Comparison of ENCODE assay signal across 11 cellular contexts in genomic region chr10:119022846-119023552, GRCh38. TPM values are rescaled to one million over a fixed set of nuclear protein-coding genes. Genes with fewer than 3 reads are reported as not detected.
A peak's percentile ranks its signal among the peaks of the same experiment; 100 is the strongest.
DNase-seq lines count a peak whose midpoint lies in the region; ATAC-seq and TF ChIP-seq lines count a peak whose summit lies in the region.
"Had no signal": no experiment of that assay in that cellular context is flagged by ENCODE, and none has a peak within 500 bp of the region (broad histone marks: within the 10 kb centered on the region; RNA-seq: fewer than 3 reads in every experiment).

No MANE protein-coding gene starts in this region.

- no peak overlapping the region for H3K27ac ChIP-seq in brain microvascular endothelial cell
- H3K27ac ChIP-seq: cardiac muscle cell had no signal

- H3K27me3 ChIP-seq in brain microvascular endothelial cell (replicated peaks), result no peaks in the 10 kb centered on the region
- H3K27me3 ChIP-seq in Caco-2 (replicated peaks; ENCODE audit: control insufficient read depth, insufficient read depth, low read length), result no peaks in the 10 kb centered on the region
- H3K27me3 ChIP-seq: cardiac muscle cell had no signal

- CTCF ChIA-PET in Caco-2 (lab: Charles Lee), result no interaction called here

- H3K4me3 ChIP-seq in brain microvascular endothelial cell (ENCODE audit: low read depth, low read length) (no peak overlapping the region), Caco-2 (ENCODE audit: low read depth, low read length) (no peak overlapping the region)
- H3K4me3 ChIP-seq: cardiac muscle cell had no signal

- H3K4me1 ChIP-seq in Caco-2, result no peaks in the 10 kb centered on the region

- BruUV-seq in Caco-2 (replicated peaks; lab: Mats Ljungman, UMichigan), result no TSS peak

- peaks cover 6% of the 10 kb centered on the region for H3K4me1 Mint-ChIP-seq in Caco-2 (ENCODE audit: low read depth, unreplicated experiment)

- in situ Hi-C loops in brain microvascular endothelial cell (cut with HindIII; ENCODE audit: low pct_ligation_motif_present, low sequenced_read_pairs), result no loop called here

- no peaks in the 10 kb centered on the region for H3K9me3 Mint-ChIP-seq in Caco-2 (ENCODE audit: unreplicated experiment)

- intact Hi-C loops in Caco-2 (cut with micrococcal nuclease; ENCODE audit: unreplicated experiment), result no loop called here

- no peak for TF ChIP-seq CTCF in brain microvascular endothelial cell (IDR thresholded peaks at IDR 0.05; ENCODE audit: low read depth, low read length, missing control alignments)
- no peak for TF ChIP-seq CTCF in Caco-2 (IDR thresholded peaks at IDR 0.05; ENCODE audit: insufficient read depth in 1 of 2, low read depth in 1 of 2, low read length in 1 of 2, severe bottlenecking in 1 of 2, unreplicated experiment in 1 of 2)

- ATAC-seq in HG03280 (IDR thresholded peaks at IDR 0.05; ENCODE audit: unreplicated experiment), result no peak
- ATAC-seq in GM19324 (IDR thresholded peaks at IDR 0.05; ENCODE audit: low FRiP score, unreplicated experiment), result no peak

- H3K9me3 ChIP-seq in Caco-2, result no peaks in the 10 kb centered on the region

- H3K36me3 Mint-ChIP-seq in Caco-2 (ENCODE audit: insufficient read depth, unreplicated experiment), result no peaks in the 10 kb centered on the region

- no peaks in the 10 kb centered on the region for H3K27me3 Mint-ChIP-seq in Caco-2 (ENCODE audit: insufficient read depth, unreplicated experiment)

- no peaks in the 10 kb centered on the region for H3K36me3 ChIP-seq in brain microvascular endothelial cell (replicated peaks)
- no peaks in the 10 kb centered on the region for H3K36me3 ChIP-seq in Caco-2 (ENCODE audit: control insufficient read depth, insufficient read depth, low read length)
- H3K36me3 ChIP-seq: cardiac muscle cell had no signal

- DNase-seq in ELF-1 (ENCODE audit: low read depth, low spot score) (peak; percentile 75), NCI-H146 treated with DMSO at 0.1 percent for 48 hours (lab: John Stamatoyannopoulos, UW; ENCODE audit: unreplicated experiment) (peak; percentile 34), brain microvascular endothelial cell (peak; percentile 20), myocyte (ENCODE audit: low read depth) (peak; percentile 86), Caco-2 (no peak), HuH-7 (ENCODE audit: low spot score) (no peak)
- DNase-seq: glutamatergic neuron, NCI-H1048 had no signal

- POLR2A ChIA-PET in Caco-2 (lab: Charles Lee), result no interaction called here

- no peak overlapping the region for H3K4me3 Mint-ChIP-seq in Caco-2 (ENCODE audit: unreplicated experiment)

- no peak overlapping the region for H3K27ac Mint-ChIP-seq in Caco-2 (ENCODE audit: unreplicated experiment)

RNA-seq across cellular contexts. Expression of gene NANOS1, which starts 6.5 kb away (rescaled TPM):
- total RNA-seq in myocyte (3.2 and 5.1 TPM in 2 replicates), Caco-2 (2022) (4.6 and 5.9 TPM in 2 replicates)
- polyA plus RNA-seq in myocyte (2012), result 2.1 TPM

RNA-seq across cellular contexts. Expression of gene EIF3A, which starts 57.6 kb away (rescaled TPM):
- total RNA-seq in myocyte (147 and 169 TPM in 2 replicates), Caco-2 (2022) (146 and 150 TPM in 2 replicates)
- polyA plus RNA-seq in myocyte (2012), result 76.5 TPM

Comparison
In these comparisons a context has a peak if more than half of its experiments do, and no peak if none do; other contexts are left out.
1. DNase-seq: peak in ELF-1 (single experiment), NCI-H146 treated with DMSO at 0.1 percent for 48 hours (single experiment), brain microvascular endothelial cell (single experiment) and myocyte (single experiment); none in Caco-2 (0 of 2) and HuH-7 (single experiment).